ENCODE assay signal across 8 cellular contexts in genomic region chr11:65381721-65382035, GRCh38. TPM values are rescaled to one million over a fixed set of nuclear protein-coding genes. Genes with fewer than 3 reads are reported as not detected.
DNase-seq lines count a peak whose midpoint lies in the region; ATAC-seq and TF ChIP-seq lines count a peak whose summit lies in the region.

No MANE protein-coding gene starts in this region.

- H3K9ac ChIP-seq in skeletal muscle tissue (ENCODE audit: low read depth in 1 of 3, low read length in 3 of 3) = peak overlapping the region; percentile 91 to 95 (median 92)

- H3K4me3 ChIP-seq in WERI-Rb-1 (ENCODE audit: low read depth, low read length) (peak overlapping the region; percentile 18), skeletal muscle tissue (ENCODE audit: low read length in 3 of 3) (peak overlapping the region; percentile 76 to 79 (median 76))

- no peaks in the 10 kb centered on the region for H3K36me3 Mint-ChIP-seq in activated CD4-positive, alpha-beta T cell treated with anti-CD3 and anti-CD28 coated beads, Interleukin-2, amount 10 ng/mL, durations not matched to agents 24 days and 14 days (ENCODE audit: low read depth)

- H3K4me3 Mint-ChIP-seq in activated CD4-positive, alpha-beta T cell treated with anti-CD3 and anti-CD28 coated beads, Interleukin-2, amount 10 ng/mL, durations not matched to agents 24 days and 14 days = peak overlapping the region; percentile 83

- H3K27me3 Mint-ChIP-seq in activated CD4-positive, alpha-beta T cell treated with anti-CD3 and anti-CD28 coated beads, Interleukin-2, amount 10 ng/mL, durations not matched to agents 24 days and 14 days = no peaks in the 10 kb centered on the region

- TF ChIP-seq CTCF in WERI-Rb-1 (IDR thresholded peaks at IDR 0.05; ENCODE audit: low read depth, low read length) = no peak

- intact Hi-C loops in activated CD4-positive, alpha-beta T cell treated with anti-CD3 and anti-CD28 coated beads, Interleukin-2, amount 10 ng/mL, durations not matched to agents 24 days and 14 days (cut with micrococcal nuclease) = loop anchor here (1.0 kb wide), 7 partner anchors 15 to 129 kb away; partner anchors contain the start of gene NEAT1
- intact Hi-C loops in left cardiac atrium (cut with DNase I) = loop anchor here in 1 of 2 donors (5.0 kb wide), 2 partner anchors 36 to 131 kb away; no protein-coding TSS in a partner anchor

- H3K9me3 ChIP-seq in WERI-Rb-1 (ENCODE audit: severe bottlenecking) (no peaks in the 10 kb centered on the region), skeletal muscle tissue (ENCODE audit: control insufficient read depth in 3 of 3, low read length in 3 of 3) (no peaks in the 10 kb centered on the region)

- peak; percentile 8 for ATAC-seq in HG03439 (IDR thresholded peaks at IDR 0.05; ENCODE audit: unreplicated experiment)
- ATAC-seq in left cardiac atrium = peak; percentile 12 to 13

- H3K27ac ChIP-seq in WERI-Rb-1 = peak overlapping the region; percentile 55
- H3K27ac ChIP-seq in skeletal muscle tissue (ENCODE audit: low read depth, low read length) = peak overlapping the region; percentile 100

- peaks cover 27 to 65% (median 56%) of the 10 kb centered on the region in 3 donors for H3K4me1 ChIP-seq in skeletal muscle tissue (ENCODE audit: control insufficient read depth in 3 of 3, insufficient read depth in 3 of 3, low read length in 3 of 3)

- H3K9me3 Mint-ChIP-seq in activated CD4-positive, alpha-beta T cell treated with anti-CD3 and anti-CD28 coated beads, Interleukin-2, amount 10 ng/mL, durations not matched to agents 24 days and 14 days = no peaks in the 10 kb centered on the region

- H3K27ac Mint-ChIP-seq in activated CD4-positive, alpha-beta T cell treated with anti-CD3 and anti-CD28 coated beads, Interleukin-2, amount 10 ng/mL, durations not matched to agents 24 days and 14 days = peak overlapping the region; percentile 96

- H3K27me3 ChIP-seq in WERI-Rb-1 (ENCODE audit: insufficient read depth, low read depth, severe bottlenecking) = no peaks in the 10 kb centered on the region
- H3K27me3 ChIP-seq in skeletal muscle tissue (ENCODE audit: control insufficient read depth in 3 of 3, insufficient read depth in 3 of 3, low read length in 3 of 3) = no peaks in the 10 kb centered on the region

- H3K36me3 ChIP-seq in WERI-Rb-1 (no peaks in the 10 kb centered on the region), skeletal muscle tissue (ENCODE audit: control insufficient read depth in 3 of 3, insufficient read depth in 3 of 3, low read length in 3 of 3) (no peaks in the 10 kb centered on the region)

- H3K4me1 Mint-ChIP-seq in activated CD4-positive, alpha-beta T cell treated with anti-CD3 and anti-CD28 coated beads, Interleukin-2, amount 10 ng/mL, durations not matched to agents 24 days and 14 days = peaks cover 37% of the 10 kb centered on the region

- DNase-seq in activated CD4-positive, alpha-beta T cell treated with anti-CD3 and anti-CD28 coated beads, Interleukin-2, amount 10 ng/mL, durations not matched to agents 24 days and 14 days = peak; percentile 85
- DNase-seq in activated CD4-positive, alpha-beta T cell treated with anti-CD3 and anti-CD28 coated beads, Interleukin-2, amount 50 U/mL, for 48 hours = no peak
- DNase-seq in WERI-Rb-1 (no peak), left cardiac atrium (no peak), NCI-H526 (lab: John Stamatoyannopoulos, UW) (no peak)
- DNase-seq in activated CD8-positive, alpha-beta memory T cell treated with anti-CD3 and anti-CD28 coated beads for 24 hours = no peak

RNA-seq across cellular contexts. Expression of gene SLC25A45, which starts 0.8 kb away (rescaled TPM):
- 15.5 and 16.8 TPM in 2 replicates for total RNA-seq in activated CD4-positive, alpha-beta T cell treated with anti-CD3 and anti-CD28 coated beads, Interleukin-2, amount 10 ng/mL, durations not matched to agents 24 days and 14 days
- total RNA-seq in left cardiac atrium = 1 to 10 TPM; 4.1 to 7.2 TPM
- 3.7 TPM for total RNA-seq in skeletal muscle tissue

RNA-seq across cellular contexts. Expression of gene FRMD8, which starts 4.8 kb away (rescaled TPM):
- 46.7 and 46.8 TPM in 2 replicates for total RNA-seq in activated CD4-positive, alpha-beta T cell treated with anti-CD3 and anti-CD28 coated beads, Interleukin-2, amount 10 ng/mL, durations not matched to agents 24 days and 14 days
- total RNA-seq in left cardiac atrium (10 to 100 TPM; 13.4 to 21.5 TPM), skeletal muscle tissue (8.4 TPM)

RNA-seq across cellular contexts. Expression of gene TIGD3, which starts 27.1 kb away (rescaled TPM):
- total RNA-seq in activated CD4-positive, alpha-beta T cell treated with anti-CD3 and anti-CD28 coated beads, Interleukin-2, amount 10 ng/mL, durations not matched to agents 24 days and 14 days = 1.2 and 1.6 TPM in 2 replicates
- total RNA-seq in left cardiac atrium (under 1 TPM in 1 of 2 donors, not detected in 1; 0.12 TPM), skeletal muscle tissue (not detected)

RNA-seq across cellular contexts. Expression of gene NEAT1, which starts 40.9 kb away (rescaled TPM):
- total RNA-seq in activated CD4-positive, alpha-beta T cell treated with anti-CD3 and anti-CD28 coated beads, Interleukin-2, amount 10 ng/mL, durations not matched to agents 24 days and 14 days = 410 and 411 TPM in 2 replicates
- total RNA-seq in left cardiac atrium (100 to 1,000 TPM; 405 to 657 TPM), skeletal muscle tissue (26.1 TPM)

RNA-seq across cellular contexts. Expression of gene DPF2, which starts 48.0 kb away (rescaled TPM):
- 76.6 and 81.0 TPM in 2 replicates for total RNA-seq in activated CD4-positive, alpha-beta T cell treated with anti-CD3 and anti-CD28 coated beads, Interleukin-2, amount 10 ng/mL, durations not matched to agents 24 days and 14 days
- 10 to 100 TPM; 46.7 to 47.7 TPM for total RNA-seq in left cardiac atrium
- total RNA-seq in skeletal muscle tissue = 24.5 TPM
